30 cellular contexts compared by ENCODE assay signal in genomic region chr4:6527683-6528595, GRCh38. TPM values are rescaled to one million over a fixed set of nuclear protein-coding genes. Genes with fewer than 3 reads are reported as not detected.
"Had no signal": no experiment of that assay in that cellular context is flagged by ENCODE, and none has a peak within 500 bp of the region (broad histone marks: within the 10 kb centered on the region; RNA-seq: fewer than 3 reads in every experiment).

No MANE protein-coding gene starts in this region.

- H3K27ac Mint-ChIP-seq: activated CD4-positive, alpha-beta memory T cell treated with anti-CD3 and anti-CD28 coated beads for 36 hours; activated CD4-positive, alpha-beta T cell treated with anti-CD3 and anti-CD28 coated beads, Interleukin-2, amount 10 ng/mL, durations not matched to agents 24 days and 14 days; activated naive CD4-positive, alpha-beta T cell treated with anti-CD3 and anti-CD28 coated beads, Interleukin-2, amount 50 U/mL, for 24 hours; activated naive CD8-positive, alpha-beta T cell treated with anti-CD3 and anti-CD28 coated beads, Interleukin-2, amount 50 U/mL, for 24 hours; dendritic cell treated with granulocyte-macrophage colony-stimulating factor and Interleukin-4, amounts not matched to agents 40 ng/mL and 50 ng/mL, for 4 days; mesothelial cell of epicardium; nephron progenitor cell; stimulated activated naive B cell treated with anti-CD40 and anti-IgM and Interleukin-4, amounts not matched to agents 10 μg/mL and 1 μg/mL and 100 μg/mL, for 72 hours had no signal

- H3K36me3 Mint-ChIP-seq: activated CD4-positive, alpha-beta memory T cell treated with anti-CD3 and anti-CD28 coated beads for 36 hours; activated naive CD4-positive, alpha-beta T cell treated with anti-CD3 and anti-CD28 coated beads, Interleukin-2, amount 50 U/mL, for 24 hours; mesothelial cell of epicardium; naive B cell; stimulated activated naive B cell treated with anti-CD40 and anti-IgM and Interleukin-4, amounts not matched to agents 10 μg/mL and 1 μg/mL and 100 μg/mL, for 72 hours had no signal

- H3K9me3 Mint-ChIP-seq: activated CD4-positive, alpha-beta memory T cell treated with anti-CD3 and anti-CD28 coated beads for 36 hours; activated CD4-positive, alpha-beta T cell treated with anti-CD3 and anti-CD28 coated beads, Interleukin-2, amount 10 ng/mL, durations not matched to agents 24 days and 14 days; activated naive CD4-positive, alpha-beta T cell treated with anti-CD3 and anti-CD28 coated beads, Interleukin-2, amount 50 U/mL, for 24 hours; activated naive CD8-positive, alpha-beta T cell treated with anti-CD3 and anti-CD28 coated beads, Interleukin-2, amount 50 U/mL, for 24 hours; dendritic cell treated with granulocyte-macrophage colony-stimulating factor and Interleukin-4, amounts not matched to agents 40 ng/mL and 50 ng/mL, for 4 days; mesothelial cell of epicardium; nephron progenitor cell; stimulated activated naive B cell treated with anti-CD40 and anti-IgM and Interleukin-4, amounts not matched to agents 10 μg/mL and 1 μg/mL and 100 μg/mL, for 72 hours had no signal

- H3K9me3 ChIP-seq: breast epithelium, esophagus squamous epithelium, left ventricle myocardium inferior, right atrium auricular region, transverse colon had no signal

- H3K9ac ChIP-seq: parathyroid adenoma had no signal

- H3K36me3 ChIP-seq: breast epithelium, esophagus squamous epithelium, left ventricle myocardium inferior, right atrium auricular region, transverse colon had no signal

- H3K27me3 ChIP-seq: breast epithelium, hepatocyte, right atrium auricular region, transverse colon had no signal

- H3K4me3 ChIP-seq: breast epithelium, esophagus squamous epithelium, hepatocyte, left ventricle myocardium inferior, right atrium auricular region, smooth muscle cell, transverse colon had no signal

- H3K27me3 Mint-ChIP-seq: activated CD4-positive, alpha-beta T cell treated with anti-CD3 and anti-CD28 coated beads, Interleukin-2, amount 10 ng/mL, durations not matched to agents 24 days and 14 days; activated naive CD4-positive, alpha-beta T cell treated with anti-CD3 and anti-CD28 coated beads, Interleukin-2, amount 50 U/mL, for 24 hours had no signal

- H3K4me1 Mint-ChIP-seq: activated CD4-positive, alpha-beta T cell treated with anti-CD3 and anti-CD28 coated beads, Interleukin-2, amount 10 ng/mL, durations not matched to agents 24 days and 14 days; activated naive CD4-positive, alpha-beta T cell treated with anti-CD3 and anti-CD28 coated beads, Interleukin-2, amount 50 U/mL, for 24 hours; activated naive CD8-positive, alpha-beta T cell treated with anti-CD3 and anti-CD28 coated beads, Interleukin-2, amount 50 U/mL, for 24 hours; mesothelial cell of epicardium; naive B cell; stimulated activated naive B cell treated with anti-CD40 and anti-IgM and Interleukin-4, amounts not matched to agents 10 μg/mL and 1 μg/mL and 100 μg/mL, for 72 hours had no signal

- H3K27ac ChIP-seq: breast epithelium, epithelial cell of prostate, esophagus squamous epithelium, hepatocyte, left ventricle myocardium inferior, parathyroid adenoma, right atrium auricular region, transverse colon had no signal

- H3K4me1 ChIP-seq: breast epithelium, left ventricle myocardium inferior, parathyroid adenoma, right atrium auricular region, transverse colon had no signal

- DNase-seq: activated CD4-positive, alpha-beta memory T cell treated with anti-CD3 and anti-CD28 coated beads for 36 hours; activated CD4-positive, alpha-beta T cell treated with anti-CD3 and anti-CD28 coated beads, Interleukin-2, amount 10 ng/mL, durations not matched to agents 24 days and 14 days; activated CD8-positive, alpha-beta memory T cell treated with anti-CD3 and anti-CD28 coated beads, Interleukin-2, amount 50 U/mL, for 4 hours; activated naive CD8-positive, alpha-beta T cell treated with anti-CD3 and anti-CD28 coated beads, Interleukin-2, amount 50 U/mL, for 24 hours; activated T-cell treated with anti-CD3 and anti-CD28 coated beads, Interleukin-2, amount 50 U/mL, for 1 hour; amygdala; central memory CD4-positive, alpha-beta T cell; effector CD4-positive, alpha-beta T cell; esophagus squamous epithelium; foreskin melanocyte; islet precursor cell; left ventricle myocardium inferior; mammary epithelial cell; naive B cell; nephron progenitor cell; stimulated activated CD4-positive, alpha-beta T cell treated with anti-CD3 and anti-CD28 coated beads, Interleukin-1b, Interleukin-23, amount 100 ng/mL, for 48 hours; stimulated activated naive B cell treated with anti-CD40 and anti-IgM and Interleukin-4, amounts not matched to agents 10 μg/mL and 1 μg/mL and 100 μg/mL, for 72 hours; transverse colon had no signal

- H3K4me3 Mint-ChIP-seq: activated CD4-positive, alpha-beta memory T cell treated with anti-CD3 and anti-CD28 coated beads for 36 hours; activated CD4-positive, alpha-beta T cell treated with anti-CD3 and anti-CD28 coated beads, Interleukin-2, amount 10 ng/mL, durations not matched to agents 24 days and 14 days; activated naive CD4-positive, alpha-beta T cell treated with anti-CD3 and anti-CD28 coated beads, Interleukin-2, amount 50 U/mL, for 24 hours; activated naive CD8-positive, alpha-beta T cell treated with anti-CD3 and anti-CD28 coated beads, Interleukin-2, amount 50 U/mL, for 24 hours; dendritic cell treated with granulocyte-macrophage colony-stimulating factor and Interleukin-4, amounts not matched to agents 40 ng/mL and 50 ng/mL, for 4 days; mesothelial cell of epicardium; naive B cell; nephron progenitor cell; stimulated activated naive B cell treated with anti-CD40 and anti-IgM and Interleukin-4, amounts not matched to agents 10 μg/mL and 1 μg/mL and 100 μg/mL, for 72 hours had no signal

RNA-seq across cellular contexts. Expression of gene PPP2R2C, which starts 55.5 kb away (rescaled TPM):
- total RNA-seq: activated CD4-positive, alpha-beta memory T cell treated with anti-CD3 and anti-CD28 coated beads for 36 hours; activated CD4-positive, alpha-beta T cell treated with anti-CD3 and anti-CD28 coated beads, Interleukin-2, amount 10 ng/mL, durations not matched to agents 24 days and 14 days; activated CD8-positive, alpha-beta memory T cell treated with anti-CD3 and anti-CD28 coated beads for 36 hours; pulmonary artery endothelial cell; T-helper 1 cell treated with Interleukin-12 subunit alpha and Interleukin-12 subunit beta and Interleukin-4 antibody, amounts not matched to agents 30 ng/mL and 1 ng/mL, for 36 hours had no signal
